Comparison of ENCODE assay signal across 21 cellular contexts in genomic region chr6:18055714-18056382, GRCh38.
DNase-seq lines count a peak whose midpoint lies in the region; ATAC-seq, FAIRE-seq and TF ChIP-seq lines count a peak whose summit lies in the region.
"Had no signal": no experiment of that assay in that cellular context is flagged by ENCODE, and none has a peak within 500 bp of the region (broad histone marks: within the 10 kb centered on the region; RNA-seq: fewer than 3 reads in every experiment).

No MANE protein-coding gene starts in this region.

- H3K27me3 Mint-ChIP-seq in type B pancreatic cell = peaks cover 3% of the 10 kb centered on the region
- peaks cover 7% of the 10 kb centered on the region for H3K27me3 Mint-ChIP-seq in activated naive CD8-positive, alpha-beta T cell treated with anti-CD3 and anti-CD28 coated beads, Interleukin-2, amount 50 U/mL, for 24 hours

- no peak for TF ChIP-seq POLR2A in K562 (conservative IDR thresholded peaks at IDR 0.05)

- DNase-seq in NCI-H226 = peak; percentile 8
- DNase-seq in K562 (ENCODE audit: extremely low read depth in 1 of 4, low spot score in 3 of 4) = no peak
- DNase-seq in keratinocyte (ENCODE audit: low read depth, low spot score) = no peak
- no peak for DNase-seq in type B pancreatic cell (ENCODE audit: extremely low spot score, unreplicated experiment)
- no peak for DNase-seq in NOMO-1 (lab: John Stamatoyannopoulos, UW; ENCODE audit: unreplicated experiment in 2 of 2)
- DNase-seq in activated naive CD8-positive, alpha-beta T cell treated with anti-CD3 and anti-CD28 coated beads, Interleukin-2, amount 50 U/mL, for 24 hours = no peak
- no peak for DNase-seq in foreskin fibroblast
- DNase-seq: GDM1, KBM-7, NCI-H1092 treated with DMSO at 0.1 percent for 48 hours, NCI-H1436 treated with DMSO at 0.1 percent for 48 hours, NCI-H1930, NCI-H2227 treated with DMSO at 0.1 percent for 48 hours, NCI-H510A treated with DMSO at 0.1 percent for 48 hours, NCI-H748 treated with DMSO at 0.1 percent for 48 hours, Right ventricle myocardium superior had no signal

- no peaks in the 10 kb centered on the region for H3K79me2 ChIP-seq in K562 (ENCODE audit: control insufficient read depth, insufficient read depth, low read length)
- no peaks in the 10 kb centered on the region for H3K79me2 ChIP-seq in keratinocyte (ENCODE audit: control insufficient read depth, insufficient read depth, low read length)

- H3K9ac ChIP-seq in K562 (ENCODE audit: insufficient read depth in 1 of 2, low read depth in 2 of 2, low read length in 2 of 2) (no peak overlapping the region), keratinocyte (ENCODE audit: control insufficient read depth, extremely low read depth, insufficient read depth, low read length) (peak overlapping the region; percentile 41)

- dilution Hi-C loops in keratinocyte (cut with MboI; ENCODE audit: extremely low pct_ligation_motif_present, low sequenced_read_pairs) = no loop called here

- no peak overlapping the region for H3K27ac ChIP-seq in K562 (ENCODE audit: extremely low read depth, low read depth, low read length)
- H3K27ac ChIP-seq in keratinocyte (ENCODE audit: control insufficient read depth, insufficient read depth, low read length) = peak overlapping the region; percentile 78

- intact Hi-C loops in K562 (cut with micrococcal nuclease) = no loop called here

- TF ChIP-seq CTCF in K562 (IDR thresholded peaks at IDR 0.05 in 2 of 3, conservative IDR thresholded peaks at IDR 0.05 in 1 of 3; ENCODE audit: insufficient read depth in 2 of 3, low read depth in 1 of 3, low read length in 3 of 3) (no peak), keratinocyte (optimal IDR thresholded peaks at IDR 0.05 in 1 of 3, IDR thresholded peaks at IDR 0.05 in 1 of 3, conservative IDR thresholded peaks at IDR 0.05 in 1 of 3; ENCODE audit: extremely low read depth in 1 of 3, insufficient read depth in 2 of 3, low read length in 3 of 3) (no peak), type B pancreatic cell (conservative IDR thresholded peaks at IDR 0.05) (no peak), foreskin fibroblast (IDR thresholded peaks at IDR 0.05; ENCODE audit: low read depth, low read length) (no peak)

- H3K9me3 ChIP-seq in K562 (replicated peaks; ENCODE audit: control insufficient read depth, insufficient read depth, low read depth, low read length) = no peaks in the 10 kb centered on the region
- no peaks in the 10 kb centered on the region for H3K9me3 ChIP-seq in keratinocyte (ENCODE audit: control insufficient read depth, low read depth, low read length)
- H3K9me3 ChIP-seq: A549 had no signal

- H3K4me3 Mint-ChIP-seq in type B pancreatic cell = peak overlapping the region; percentile 15
- no peak overlapping the region for H3K4me3 Mint-ChIP-seq in activated naive CD8-positive, alpha-beta T cell treated with anti-CD3 and anti-CD28 coated beads, Interleukin-2, amount 50 U/mL, for 24 hours
- H3K4me3 Mint-ChIP-seq: B cell, CD14-positive monocyte had no signal

- in situ Hi-C loops in K562 (cut with MboI) = no loop called here

- H3K9me1 ChIP-seq in K562 (ENCODE audit: control insufficient read depth, insufficient read depth, low read length) (no peaks in the 10 kb centered on the region), keratinocyte (ENCODE audit: control insufficient read depth, extremely low read depth, insufficient read depth, low read length) (no peaks in the 10 kb centered on the region)

- FAIRE-seq in K562 (lab: Jason Lieb, UNC) (no peak), keratinocyte (lab: Jason Lieb, UNC) (peak; percentile 89)
- FAIRE-seq: A549, GM18507, RCC 7860 had no signal

- H3K36me3 ChIP-seq in K562 (ENCODE audit: control insufficient read depth, insufficient read depth, low read length) (no peaks in the 10 kb centered on the region), keratinocyte (ENCODE audit: control insufficient read depth in 2 of 2, extremely low read depth in 1 of 2, insufficient read depth in 2 of 2, low read length in 2 of 2) (no peaks in the 10 kb centered on the region)

- no peak for TF ChIP-seq RAD21 in K562 (CRISPR knock-in tag; conservative IDR thresholded peaks at IDR 0.05 in 1 of 2, IDR thresholded peaks at IDR 0.05 in 1 of 2)

- H3K9me3 Mint-ChIP-seq in type B pancreatic cell = peaks cover 4% of the 10 kb centered on the region
- H3K9me3 Mint-ChIP-seq in activated naive CD8-positive, alpha-beta T cell treated with anti-CD3 and anti-CD28 coated beads, Interleukin-2, amount 50 U/mL, for 24 hours = no peaks in the 10 kb centered on the region

- CTCF ChIA-PET in K562 (lab: Yijun Ruan, JAX; ENCODE audit: low intra/inter-chr PET ratio) = no interaction called here

- H3K4me3 ChIP-seq in K562 (no peak overlapping the region), keratinocyte (ENCODE audit: control insufficient read depth in 2 of 3, extremely low read depth in 1 of 3, insufficient read depth in 2 of 3, low read depth in 1 of 3, low read length in 3 of 3) (no peak overlapping the region), foreskin fibroblast (ENCODE audit: low read depth in 1 of 2, low read length in 2 of 2) (no peak overlapping the region)
- H3K4me3 ChIP-seq: A549 had no signal

- H4K20me1 ChIP-seq in K562 (replicated peaks; ENCODE audit: control insufficient read depth, insufficient read depth, low read length) = no peaks in the 10 kb centered on the region
- H4K20me1 ChIP-seq in keratinocyte (ENCODE audit: control insufficient read depth, extremely low read depth, insufficient read depth, low read length) = no peaks in the 10 kb centered on the region

- WGBS in K562 (ENCODE audit: insufficient coverage, low coverage, missing lambda C conversion rate) = 87% methylated on average over 4 of the region's 4 CpGs

- H3K27ac Mint-ChIP-seq in type B pancreatic cell = peak overlapping the region; percentile 37
- H3K27ac Mint-ChIP-seq in activated naive CD8-positive, alpha-beta T cell treated with anti-CD3 and anti-CD28 coated beads, Interleukin-2, amount 50 U/mL, for 24 hours = no peak overlapping the region
- H3K27ac Mint-ChIP-seq: B cell, CD14-positive monocyte had no signal

- H2AFZ ChIP-seq in K562 (ENCODE audit: low read depth, low read length) = peak overlapping the region; percentile 34; the same call in 1 of the 2 replicates
- H2AFZ ChIP-seq in keratinocyte (ENCODE audit: control insufficient read depth, low read length) = peak overlapping the region; percentile 32

- H3K4me1 ChIP-seq in K562 (replicated peaks in 1 of 2; ENCODE audit: control insufficient read depth in 2 of 2, insufficient read depth in 2 of 2, low read length in 2 of 2) (peaks cover 6 to 39% of the 10 kb centered on the region in 2 experiments), keratinocyte (ENCODE audit: control insufficient read depth, extremely low read depth, insufficient read depth, low read length) (peaks cover 37% of the 10 kb centered on the region)

- no peaks in the 10 kb centered on the region for H3K4me1 Mint-ChIP-seq in type B pancreatic cell (ENCODE audit: unreplicated experiment)
- H3K4me1 Mint-ChIP-seq in activated naive CD8-positive, alpha-beta T cell treated with anti-CD3 and anti-CD28 coated beads, Interleukin-2, amount 50 U/mL, for 24 hours = no peaks in the 10 kb centered on the region
- H3K4me1 Mint-ChIP-seq: B cell had no signal

- ATAC-seq in K562 = no peak
- no peak for ATAC-seq in activated naive CD8-positive, alpha-beta T cell treated with anti-CD3 and anti-CD28 coated beads, Interleukin-2, amount 50 U/mL, for 24 hours
- ATAC-seq: A549 had no signal

- H3K4me2 ChIP-seq in K562 (ENCODE audit: insufficient read depth, low read length) = no peak overlapping the region
- H3K4me2 ChIP-seq in keratinocyte (ENCODE audit: control insufficient read depth, extremely low read depth, insufficient read depth, low read depth, low read length) = peak overlapping the region; percentile 55

- H3K36me3 Mint-ChIP-seq in type B pancreatic cell = no peaks in the 10 kb centered on the region
- no peaks in the 10 kb centered on the region for H3K36me3 Mint-ChIP-seq in activated naive CD8-positive, alpha-beta T cell treated with anti-CD3 and anti-CD28 coated beads, Interleukin-2, amount 50 U/mL, for 24 hours (ENCODE audit: low read depth)
- H3K36me3 Mint-ChIP-seq: CD14-positive monocyte had no signal

- BruUV-seq in K562 (replicated peaks; lab: Mats Ljungman, UMichigan) = no TSS peak

- TF ChIP-seq EP300 in K562 (IDR thresholded peaks at IDR 0.05; ENCODE audit: low read length) = no peak

- POLR2A ChIA-PET in K562 (lab: Yijun Ruan, JAX) = interaction anchor here (0.7 to 1.0 kb wide), 4 partner anchors 12 to 54 kb away, joined by 3 to 4 read pairs (median 3); no protein-coding TSS in a partner anchor

- H3K27me3 ChIP-seq in K562 (ENCODE audit: control insufficient read depth in 2 of 2, insufficient read depth in 2 of 2, low read length in 2 of 2) (no peaks in the 10 kb centered on the region), keratinocyte (ENCODE audit: control insufficient read depth, extremely low read depth, insufficient read depth, low read length) (no peaks in the 10 kb centered on the region)

TF ChIP-seq in K562, 482 proteins besides CTCF, POLR2A, EP300 and RAD21 (continues in another document):
- no peak for TF ChIP-seq TRIM28 (IDR thresholded peaks at IDR 0.05)
- TF ChIP-seq, protein P1, sequence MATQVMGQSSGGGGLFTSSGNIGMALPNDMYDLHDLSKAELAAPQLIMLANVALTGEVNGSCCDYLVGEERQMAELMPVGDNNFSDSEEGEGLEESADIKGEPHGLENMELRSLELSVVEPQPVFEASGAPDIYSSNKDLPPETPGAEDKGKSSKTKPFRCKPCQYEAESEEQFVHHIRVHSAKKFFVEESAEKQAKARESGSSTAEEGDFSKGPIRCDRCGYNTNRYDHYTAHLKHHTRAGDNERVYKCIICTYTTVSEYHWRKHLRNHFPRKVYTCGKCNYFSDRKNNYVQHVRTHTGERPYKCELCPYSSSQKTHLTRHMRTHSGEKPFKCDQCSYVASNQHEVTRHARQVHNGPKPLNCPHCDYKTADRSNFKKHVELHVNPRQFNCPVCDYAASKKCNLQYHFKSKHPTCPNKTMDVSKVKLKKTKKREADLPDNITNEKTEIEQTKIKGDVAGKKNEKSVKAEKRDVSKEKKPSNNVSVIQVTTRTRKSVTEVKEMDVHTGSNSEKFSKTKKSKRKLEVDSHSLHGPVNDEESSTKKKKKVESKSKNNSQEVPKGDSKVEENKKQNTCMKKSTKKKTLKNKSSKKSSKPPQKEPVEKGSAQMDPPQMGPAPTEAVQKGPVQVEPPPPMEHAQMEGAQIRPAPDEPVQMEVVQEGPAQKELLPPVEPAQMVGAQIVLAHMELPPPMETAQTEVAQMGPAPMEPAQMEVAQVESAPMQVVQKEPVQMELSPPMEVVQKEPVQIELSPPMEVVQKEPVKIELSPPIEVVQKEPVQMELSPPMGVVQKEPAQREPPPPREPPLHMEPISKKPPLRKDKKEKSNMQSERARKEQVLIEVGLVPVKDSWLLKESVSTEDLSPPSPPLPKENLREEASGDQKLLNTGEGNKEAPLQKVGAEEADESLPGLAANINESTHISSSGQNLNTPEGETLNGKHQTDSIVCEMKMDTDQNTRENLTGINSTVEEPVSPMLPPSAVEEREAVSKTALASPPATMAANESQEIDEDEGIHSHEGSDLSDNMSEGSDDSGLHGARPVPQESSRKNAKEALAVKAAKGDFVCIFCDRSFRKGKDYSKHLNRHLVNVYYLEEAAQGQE (CRISPR knock-in tag; IDR thresholded peaks at IDR 0.05; ENCODE audit: low read depth) = no peak
